ENCODE assay signal across 25 cellular contexts in the genomic region with DNA sequence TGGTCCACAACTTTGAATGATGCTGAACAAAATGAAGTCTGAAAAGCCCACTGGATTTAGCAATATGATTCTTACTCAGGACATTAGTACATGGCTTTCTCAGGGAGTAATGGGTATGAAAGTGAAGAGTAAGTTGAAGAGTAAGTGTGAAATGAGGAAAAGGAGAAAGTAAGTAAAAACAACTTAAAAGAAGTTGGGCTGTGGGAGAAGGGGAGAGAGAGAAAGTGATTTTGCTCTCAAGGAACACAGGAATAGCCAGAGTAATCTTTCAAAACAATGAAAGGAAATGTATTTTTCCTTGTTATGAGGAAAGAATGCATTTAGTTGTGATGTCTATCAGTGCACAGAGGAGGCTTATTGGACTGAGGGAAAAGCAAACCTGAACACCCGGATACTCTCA. TPM values are rescaled to one million over a fixed set of nuclear protein-coding genes. Genes with fewer than 3 reads are reported as not detected.
"Had no signal": no experiment of that assay in that cellular context is flagged by ENCODE, and none has a peak within 500 bp of the region (broad histone marks: within the 10 kb centered on the region; RNA-seq: fewer than 3 reads in every experiment).

No MANE protein-coding gene starts in this region.

- H3K4me1 ChIP-seq: stomach, suprapubic skin, testis, thyroid gland, tibial artery, tibial nerve, transverse colon, upper lobe of left lung, upper lobe of right lung, uterus, vagina had no signal

- H3K4me3 ChIP-seq: stomach, suprapubic skin, testis, thoracic aorta, thyroid gland, tibial artery, tibial nerve, transverse colon, upper lobe of left lung, upper lobe of right lung, uterus, vagina had no signal

- DNase-seq: stimulated activated CD4-positive, alpha-beta T cell treated with anti-CD3 and anti-CD28 coated beads, Interleukin-2, amount 100 ng/mL, for 48 hours; stimulated activated CD4-positive, alpha-beta T cell treated with anti-CD3 and anti-CD28 coated beads, Interleukin-4, amount 100 ng/mL, for 1 hour; stimulated activated CD4-positive, alpha-beta T cell treated with anti-CD3 and anti-CD28 coated beads, Interleukin-4, amount 100 ng/mL, for 24 hours; stimulated activated CD4-positive, alpha-beta T cell treated with anti-CD3 and anti-CD28 coated beads, Interleukin-4, amount 100 ng/mL, for 4 hours; stimulated activated CD8-positive, alpha-beta memory T cell treated with anti-CD3 and anti-CD28 coated beads, Interleukin-4, amount 100 ng/mL, for 48 hours; stimulated activated naive B cell treated with anti-CD40 and anti-IgM and Interleukin-4, amounts not matched to agents 10 μg/mL and 1 μg/mL and 100 μg/mL, for 72 hours; stimulated activated naive CD4-positive, alpha-beta T cell; stimulated activated naive CD4-positive, alpha-beta T cell treated with Interleukin-2 at 50 U/mL for 16 hours; stimulated activated naive CD8-positive, alpha-beta T cell treated with anti-CD3 and anti-CD28 coated beads, Interleukin-15, amount 100 ng/mL, for 72 hours; stimulated activated naive CD8-positive, alpha-beta T cell treated with anti-CD3 and anti-CD28 coated beads, Interleukin-15, Interleukin-2, amounts not matched to agents 100 U/mL and 50 U/mL, for 24 hours; stomach; substantia nigra; testis; thyroid gland; tibial artery; transverse colon; upper lobe of left lung; upper lobe of right lung; uterus had no signal

- H3K9me3 ChIP-seq: suprapubic skin, testis, thoracic aorta, thyroid gland, tibial artery, tibial nerve, transverse colon, upper lobe of left lung, upper lobe of right lung, uterus, vagina had no signal

- H3K27ac ChIP-seq: stomach, suprapubic skin, testis, thoracic aorta, thyroid gland, tibial artery, tibial nerve, transverse colon, upper lobe of left lung, upper lobe of right lung, uterus, vagina had no signal

- H3K36me3 ChIP-seq: stomach, suprapubic skin, thoracic aorta, thyroid gland, tibial artery, tibial nerve, transverse colon, upper lobe of left lung, upper lobe of right lung, uterus, vagina had no signal

- H3K27me3 ChIP-seq: stomach, suprapubic skin, testis, thyroid gland, tibial artery, tibial nerve, transverse colon, upper lobe of left lung, upper lobe of right lung, uterus, vagina had no signal

- FAIRE-seq: urothelium cell line had no signal

RNA-seq across cellular contexts. Expression of gene NKAIN2, which starts 39.8 kb away (rescaled TPM):
- total RNA-seq: subcutaneous adipose tissue, upper lobe of right lung, vagina had no signal
